Comparison of ENCODE assay signal across 21 cellular contexts in the genomic region with DNA sequence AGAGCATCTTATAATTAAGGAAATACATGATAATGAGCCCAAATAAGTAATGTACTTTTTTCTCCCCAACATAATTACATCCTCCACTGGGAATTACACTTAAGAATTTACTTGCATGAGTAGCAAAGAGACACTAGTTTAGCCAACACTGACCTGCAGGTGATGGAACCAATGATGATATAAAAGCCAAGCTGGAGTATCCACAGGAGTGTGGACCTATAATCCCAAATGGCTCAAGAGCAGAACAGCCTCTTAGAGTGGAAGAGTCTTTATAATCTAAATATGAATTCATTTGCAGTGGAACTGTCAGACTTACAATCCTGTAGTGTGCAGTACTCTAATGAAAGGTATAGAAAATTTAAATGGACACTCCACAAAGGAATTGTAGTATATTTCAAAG.
"Had no signal": no experiment of that assay in that cellular context is flagged by ENCODE, and none has a peak within 500 bp of the region (broad histone marks: within the 10 kb centered on the region; RNA-seq: fewer than 3 reads in every experiment).

No MANE protein-coding gene starts in this region.

- DNase-seq: colonic mucosa; cortex of kidney; effector CD8-positive, alpha-beta T cell; effector memory CD8-positive, alpha-beta T cell; endodermal cell; esophagus squamous epithelium; foreskin fibroblast; foreskin melanocyte; gastrocnemius medialis; glutamatergic neuron; head of caudate nucleus; heart right ventricle; hippocampal formation; left cardiac atrium; left ventricle myocardium superior; lower lobe of right lung; mesenchymal stem cell; mucosa of descending colon; naive B cell had no signal

- H3K4me1 ChIP-seq: colonic mucosa, gastrocnemius medialis, heart right ventricle had no signal

- H3K27ac ChIP-seq: colonic mucosa, epithelial cell of prostate, esophagus squamous epithelium, gastrocnemius medialis, heart right ventricle, lower lobe of right lung had no signal

- H3K27me3 ChIP-seq: colonic mucosa, esophagus squamous epithelium, gastrocnemius medialis, heart right ventricle had no signal

- H3K4me3 ChIP-seq: colonic mucosa, esophagus squamous epithelium, gastrocnemius medialis, heart right ventricle, lower lobe of right lung, mucosa of descending colon had no signal

- ATAC-seq: effector memory CD8-positive, alpha-beta T cell; esophagus mucosa; gastrocnemius medialis; mucosa of descending colon had no signal

- H3K9me3 ChIP-seq: colonic mucosa, esophagus squamous epithelium, gastrocnemius medialis, lower lobe of right lung, mucosa of descending colon had no signal

- H3K36me3 ChIP-seq: colonic mucosa had no signal
